In the genomic region with DNA sequence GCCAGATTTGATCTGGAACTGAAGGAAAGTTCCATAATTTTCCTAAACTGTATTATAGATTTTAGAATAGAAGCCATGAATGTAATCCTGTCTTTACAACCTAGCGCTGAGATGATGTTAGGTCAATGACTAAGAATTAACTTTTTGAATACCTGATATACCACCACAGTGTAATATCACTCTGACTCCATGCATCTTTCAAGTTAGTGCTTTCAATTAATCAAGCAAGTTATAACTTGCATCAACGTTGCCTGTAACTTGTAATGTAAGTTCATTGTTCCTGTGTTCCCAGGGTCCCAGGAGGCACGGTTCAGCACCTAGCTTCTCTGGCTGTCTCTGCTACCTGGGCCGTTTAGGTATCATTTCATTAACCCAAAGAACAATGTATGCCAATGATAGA, we compare ENCODE assay signal across 24 cellular contexts.
"Had no signal": no experiment of that assay in that cellular context is flagged by ENCODE, and none has a peak within 500 bp of the region (broad histone marks: within the 10 kb centered on the region; RNA-seq: fewer than 3 reads in every experiment).

No MANE protein-coding gene starts in this region.

- H3K4me1 ChIP-seq: SJSA1 had no signal

- ATAC-seq: K562, Panc1, PC-3 had no signal

- FAIRE-seq: HTR-8/SVneo, K562 had no signal

- DNase-seq: Kasumi-1; MM.1S; NCI-H1092 treated with DMSO at 0.1 percent for 48 hours; NCI-H1436; NCI-H187; NCI-H2029; NCI-H2081 treated with DMSO at 0.1 percent for 48 hours; NCI-H226; NCI-H446; NCI-H510A; NCI-H524 treated with DMSO at 0.1 percent for 48 hours; NCI-H69; NCI-H774; NK-92 treated with Interleukin-12 subunit alpha and Interleukin-12 subunit beta, amount 100 ng/mL, for 24 hours; PC-3; Right ventricle myocardium superior; SIG-M5 had no signal

- H3K27me3 ChIP-seq: SJSA1 had no signal

- H3K4me2 ChIP-seq: KMS-11 had no signal

- H3K9me3 ChIP-seq: SJSA1 had no signal

- H3K36me3 ChIP-seq: SJSA1 had no signal

- H3K27ac ChIP-seq: HL-60, KMS-11, SJSA1, SK-N-MC had no signal

- H3K9ac ChIP-seq: KMS-11 had no signal

- H3K4me3 ChIP-seq: K562, SJSA1, SK-N-MC had no signal
